In the genomic region with DNA sequence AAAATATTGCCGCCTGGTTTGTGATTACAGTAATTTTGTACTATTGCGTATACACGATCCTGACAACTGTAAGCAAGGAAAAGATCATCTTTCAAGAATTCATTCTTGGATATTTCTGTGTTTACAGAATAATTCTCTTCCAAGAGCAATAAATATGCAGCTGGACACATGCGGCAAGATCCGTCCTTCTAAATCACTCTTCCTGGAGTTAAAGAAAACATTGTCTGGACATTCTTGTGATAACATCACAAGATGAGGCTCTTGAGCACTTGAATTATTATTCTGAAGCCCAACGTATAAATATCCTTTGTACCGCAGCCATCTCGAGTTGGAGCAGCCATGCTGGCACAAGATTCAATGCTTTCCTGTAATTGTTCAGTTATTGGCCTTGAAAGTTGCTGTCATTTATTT, we compare ENCODE assay signal across 1 cellular context.
A peak's percentile ranks its signal among the peaks of the same experiment; 100 is the strongest.
TF ChIP-seq lines count a peak whose summit lies in the region.

No MANE protein-coding gene starts in this region.

TF ChIP-seq in IMR-90, 13 proteins besides CTCF, POLR2A, EP300 and RAD21:
- TF ChIP-seq CHD1 (IDR thresholded peaks at IDR 0.05; ENCODE audit: low read depth, low read length) (no peak), CEBPB (IDR thresholded peaks at IDR 0.05; ENCODE audit: low read depth, low read length) (peak; percentile 88), BHLHE40 (IDR thresholded peaks at IDR 0.05; ENCODE audit: low read depth, low read length) (peak; percentile 86), MXI1 (IDR thresholded peaks at IDR 0.05; ENCODE audit: borderline replicate concordance, low read depth, low read length) (peak; percentile 34; the same call in 1 of the 2 replicates), MAFK (IDR thresholded peaks at IDR 0.05; ENCODE audit: low read depth, low read length) (no peak), MAZ (IDR thresholded peaks at IDR 0.05; ENCODE audit: borderline replicate concordance, low read depth, low read length) (no peak), FOS (IDR thresholded peaks at IDR 0.05; ENCODE audit: low read depth, low read length) (0 out of 2 replicates have a peak, but pooled peaks have one; percentile 51), RCOR1 (IDR thresholded peaks at IDR 0.05; ENCODE audit: insufficient replicate concordance, low read length) (peak; percentile 67), SMC3 (IDR thresholded peaks at IDR 0.05; ENCODE audit: low read depth, low read length) (no peak)
- TF ChIP-seq, protein P1, sequence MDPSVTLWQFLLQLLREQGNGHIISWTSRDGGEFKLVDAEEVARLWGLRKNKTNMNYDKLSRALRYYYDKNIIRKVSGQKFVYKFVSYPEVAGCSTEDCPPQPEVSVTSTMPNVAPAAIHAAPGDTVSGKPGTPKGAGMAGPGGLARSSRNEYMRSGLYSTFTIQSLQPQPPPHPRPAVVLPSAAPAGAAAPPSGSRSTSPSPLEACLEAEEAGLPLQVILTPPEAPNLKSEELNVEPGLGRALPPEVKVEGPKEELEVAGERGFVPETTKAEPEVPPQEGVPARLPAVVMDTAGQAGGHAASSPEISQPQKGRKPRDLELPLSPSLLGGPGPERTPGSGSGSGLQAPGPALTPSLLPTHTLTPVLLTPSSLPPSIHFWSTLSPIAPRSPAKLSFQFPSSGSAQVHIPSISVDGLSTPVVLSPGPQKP (IDR thresholded peaks at IDR 0.05; ENCODE audit: borderline replicate concordance, low read depth, low read length): no peak
